ENCODE assay signal across 1 cellular context in the genomic region with DNA sequence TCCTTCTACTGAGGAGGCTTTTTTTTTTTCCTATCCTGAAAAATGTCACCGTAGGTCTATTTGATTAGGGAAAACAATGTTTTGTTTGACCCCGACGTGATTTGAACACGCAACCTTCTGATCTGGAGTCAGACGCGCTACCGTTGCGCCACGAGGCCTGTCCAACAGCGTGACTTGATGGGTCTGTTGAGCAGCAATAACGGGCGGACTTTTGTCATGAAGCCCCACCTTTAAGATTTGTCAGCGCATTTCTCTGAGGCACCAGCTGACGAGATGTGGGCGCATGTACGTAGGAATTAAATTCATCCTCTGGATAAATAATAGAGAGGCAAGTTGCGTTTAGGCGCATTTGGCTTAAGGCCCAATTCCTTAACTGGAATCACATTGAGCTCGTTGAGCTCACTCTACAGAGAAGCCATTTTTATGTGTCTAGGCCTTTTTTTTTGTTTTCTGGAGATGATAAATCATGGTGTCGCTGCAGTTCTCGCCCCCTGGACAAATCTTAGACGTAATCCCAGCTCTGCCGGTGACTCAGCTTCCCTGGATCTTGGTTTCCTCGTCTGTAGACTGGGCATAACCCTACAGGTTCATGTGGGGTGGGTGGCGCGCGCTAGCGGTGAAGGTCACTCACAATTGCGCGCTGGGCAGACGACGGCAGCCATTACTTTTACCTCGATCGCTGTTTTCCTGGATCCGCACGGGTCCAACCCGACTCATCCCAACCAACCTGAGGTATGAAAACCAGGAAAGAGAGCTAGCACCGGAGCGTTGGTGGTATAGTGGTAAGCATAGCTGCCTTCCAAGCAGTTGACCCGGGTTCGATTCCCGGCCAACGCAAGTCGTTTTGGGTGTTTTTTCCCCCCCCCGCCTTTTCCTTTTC.
A peak's percentile ranks its signal among the peaks of the same experiment; 100 is the strongest.
TF ChIP-seq lines count a peak whose summit lies in the region.

No MANE protein-coding gene starts in this region.

TF ChIP-seq in K562, 482 proteins besides CTCF, POLR2A, EP300 and RAD21 (continues in another document):
- TF ChIP-seq MYC (IDR thresholded peaks at IDR 0.05; ENCODE audit: low read depth, low read length) (peak; percentile 69), MYC (CRISPR knock-in tag; IDR thresholded peaks at IDR 0.05; ENCODE audit: borderline replicate concordance, low read depth) (no peak), POLR2H (tag; IDR thresholded peaks at IDR 0.05; ENCODE audit: low read depth) (peak; percentile 99), PHF8 (IDR thresholded peaks at IDR 0.05; ENCODE audit: borderline replicate concordance, low read length) (peak; percentile 11; the same call in 1 of the 2 replicates), FOXK2 (conservative IDR thresholded peaks at IDR 0.05 in 1 of 2, IDR thresholded peaks at IDR 0.05 in 1 of 2; ENCODE audit: low read depth in 2 of 2) (peak in 1 of 2 experiments; percentile 56; a peak in 2 of 4 replicates), RFX1 (IDR thresholded peaks at IDR 0.05) (no peak), CHD1 (IDR thresholded peaks at IDR 0.05; ENCODE audit: low read length) (peak; percentile 38), BHLHE40 (IDR thresholded peaks at IDR 0.05; ENCODE audit: low read length) (peak; percentile 31), ESRRA (IDR thresholded peaks at IDR 0.05; ENCODE audit: borderline replicate concordance, low read depth) (peak; percentile 77), ZNF717 (CRISPR knock-in tag; IDR thresholded peaks at IDR 0.05) (no peak), DNMT1 (IDR thresholded peaks at IDR 0.05) (no peak), NCOA2 (IDR thresholded peaks at IDR 0.05; ENCODE audit: partially characterized antibody in 2 of 2) (peak in 1 of 2 experiments; percentile 60), HDAC1 (IDR thresholded peaks at IDR 0.05) (peak in 1 of 2 experiments; percentile 81; a peak in 2 of 4 replicates), GATAD2A (IDR thresholded peaks at IDR 0.05) (no peak), NCOA1 (IDR thresholded peaks at IDR 0.05; ENCODE audit: low read depth) (no peak), HCFC1 (IDR thresholded peaks at IDR 0.05; ENCODE audit: low read depth, low read length) (0 out of 2 replicates have a peak, but pooled peaks have one; percentile 22), NFE2L1 (tag; IDR thresholded peaks at IDR 0.05; ENCODE audit: borderline replicate concordance, low read depth) (0 out of 2 replicates have a peak, but pooled peaks have one; percentile 21), TARDBP (IDR thresholded peaks at IDR 0.05) (peak; percentile 15; the same call in 1 of the 2 replicates), NRF1 (conservative IDR thresholded peaks at IDR 0.05 in 1 of 2, IDR thresholded peaks at IDR 0.05 in 1 of 2) (peak in 1 of 2 experiments; percentile 4; a peak in 1 of 4 replicates), MAFF (IDR thresholded peaks at IDR 0.05; ENCODE audit: low read length) (0 out of 2 replicates have a peak, but pooled peaks have one; percentile 5), POU5F1 (IDR thresholded peaks at IDR 0.05; ENCODE audit: borderline replicate concordance, low read depth, low read length, partially characterized antibody) (no peak), GTF2F1 (IDR thresholded peaks at IDR 0.05; ENCODE audit: low read depth, low read length) (0 out of 2 replicates have a peak, but pooled peaks have one; percentile 42), BRD4 (IDR thresholded peaks at IDR 0.05) (peak; percentile 25; the same call in 1 of the 2 replicates), BDP1 (IDR thresholded peaks at IDR 0.05; ENCODE audit: insufficient read depth, insufficient read length) (peak; percentile 65), TRIM24 (IDR thresholded peaks at IDR 0.05) (peak in 1 of 2 experiments; percentile 41; a peak in 2 of 4 replicates)
- TF ChIP-seq, protein P1, sequence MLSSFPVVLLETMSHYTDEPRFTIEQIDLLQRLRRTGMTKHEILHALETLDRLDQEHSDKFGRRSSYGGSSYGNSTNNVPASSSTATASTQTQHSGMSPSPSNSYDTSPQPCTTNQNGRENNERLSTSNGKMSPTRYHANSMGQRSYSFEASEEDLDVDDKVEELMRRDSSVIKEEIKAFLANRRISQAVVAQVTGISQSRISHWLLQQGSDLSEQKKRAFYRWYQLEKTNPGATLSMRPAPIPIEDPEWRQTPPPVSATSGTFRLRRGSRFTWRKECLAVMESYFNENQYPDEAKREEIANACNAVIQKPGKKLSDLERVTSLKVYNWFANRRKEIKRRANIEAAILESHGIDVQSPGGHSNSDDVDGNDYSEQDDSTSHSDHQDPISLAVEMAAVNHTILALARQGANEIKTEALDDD (IDR thresholded peaks at IDR 0.05): 0 out of 2 replicates have a peak, but pooled peaks have one; percentile 42
- TF ChIP-seq, protein P2, sequence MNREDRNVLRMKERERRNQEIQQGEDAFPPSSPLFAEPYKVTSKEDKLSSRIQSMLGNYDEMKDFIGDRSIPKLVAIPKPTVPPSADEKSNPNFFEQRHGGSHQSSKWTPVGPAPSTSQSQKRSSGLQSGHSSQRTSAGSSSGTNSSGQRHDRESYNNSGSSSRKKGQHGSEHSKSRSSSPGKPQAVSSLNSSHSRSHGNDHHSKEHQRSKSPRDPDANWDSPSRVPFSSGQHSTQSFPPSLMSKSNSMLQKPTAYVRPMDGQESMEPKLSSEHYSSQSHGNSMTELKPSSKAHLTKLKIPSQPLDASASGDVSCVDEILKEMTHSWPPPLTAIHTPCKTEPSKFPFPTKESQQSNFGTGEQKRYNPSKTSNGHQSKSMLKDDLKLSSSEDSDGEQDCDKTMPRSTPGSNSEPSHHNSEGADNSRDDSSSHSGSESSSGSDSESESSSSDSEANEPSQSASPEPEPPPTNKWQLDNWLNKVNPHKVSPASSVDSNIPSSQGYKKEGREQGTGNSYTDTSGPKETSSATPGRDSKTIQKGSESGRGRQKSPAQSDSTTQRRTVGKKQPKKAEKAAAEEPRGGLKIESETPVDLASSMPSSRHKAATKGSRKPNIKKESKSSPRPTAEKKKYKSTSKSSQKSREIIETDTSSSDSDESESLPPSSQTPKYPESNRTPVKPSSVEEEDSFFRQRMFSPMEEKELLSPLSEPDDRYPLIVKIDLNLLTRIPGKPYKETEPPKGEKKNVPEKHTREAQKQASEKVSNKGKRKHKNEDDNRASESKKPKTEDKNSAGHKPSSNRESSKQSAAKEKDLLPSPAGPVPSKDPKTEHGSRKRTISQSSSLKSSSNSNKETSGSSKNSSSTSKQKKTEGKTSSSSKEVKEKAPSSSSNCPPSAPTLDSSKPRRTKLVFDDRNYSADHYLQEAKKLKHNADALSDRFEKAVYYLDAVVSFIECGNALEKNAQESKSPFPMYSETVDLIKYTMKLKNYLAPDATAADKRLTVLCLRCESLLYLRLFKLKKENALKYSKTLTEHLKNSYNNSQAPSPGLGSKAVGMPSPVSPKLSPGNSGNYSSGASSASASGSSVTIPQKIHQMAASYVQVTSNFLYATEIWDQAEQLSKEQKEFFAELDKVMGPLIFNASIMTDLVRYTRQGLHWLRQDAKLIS (CRISPR knock-in tag; IDR thresholded peaks at IDR 0.05): no peak
- TF ChIP-seq, protein P3, sequence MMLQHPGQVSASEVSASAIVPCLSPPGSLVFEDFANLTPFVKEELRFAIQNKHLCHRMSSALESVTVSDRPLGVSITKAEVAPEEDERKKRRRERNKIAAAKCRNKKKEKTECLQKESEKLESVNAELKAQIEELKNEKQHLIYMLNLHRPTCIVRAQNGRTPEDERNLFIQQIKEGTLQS (IDR thresholded peaks at IDR 0.05): peak; percentile 65
- TF ChIP-seq, protein P3 (CRISPR knock-in tag; conservative IDR thresholded peaks at IDR 0.05): 0 out of 2 replicates have a peak, but pooled peaks have one; percentile 57
- TF ChIP-seq, protein P4, sequence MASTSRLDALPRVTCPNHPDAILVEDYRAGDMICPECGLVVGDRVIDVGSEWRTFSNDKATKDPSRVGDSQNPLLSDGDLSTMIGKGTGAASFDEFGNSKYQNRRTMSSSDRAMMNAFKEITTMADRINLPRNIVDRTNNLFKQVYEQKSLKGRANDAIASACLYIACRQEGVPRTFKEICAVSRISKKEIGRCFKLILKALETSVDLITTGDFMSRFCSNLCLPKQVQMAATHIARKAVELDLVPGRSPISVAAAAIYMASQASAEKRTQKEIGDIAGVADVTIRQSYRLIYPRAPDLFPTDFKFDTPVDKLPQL (IDR thresholded peaks at IDR 0.05; ENCODE audit: extremely low read depth, insufficient read length): no peak
- TF ChIP-seq, protein P5, sequence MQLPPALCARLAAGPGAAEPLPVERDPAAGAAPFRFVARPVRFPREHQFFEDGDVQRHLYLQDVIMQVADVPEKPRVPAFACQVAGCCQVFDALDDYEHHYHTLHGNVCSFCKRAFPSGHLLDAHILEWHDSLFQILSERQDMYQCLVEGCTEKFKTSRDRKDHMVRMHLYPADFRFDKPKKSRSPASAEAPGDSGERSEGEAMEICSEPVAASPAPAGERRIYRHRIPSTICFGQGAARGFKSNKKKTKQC (CRISPR knock-in tag; IDR thresholded peaks at IDR 0.05): peak; percentile 55; the same call in 1 of the 2 replicates
- TF ChIP-seq, protein P6, sequence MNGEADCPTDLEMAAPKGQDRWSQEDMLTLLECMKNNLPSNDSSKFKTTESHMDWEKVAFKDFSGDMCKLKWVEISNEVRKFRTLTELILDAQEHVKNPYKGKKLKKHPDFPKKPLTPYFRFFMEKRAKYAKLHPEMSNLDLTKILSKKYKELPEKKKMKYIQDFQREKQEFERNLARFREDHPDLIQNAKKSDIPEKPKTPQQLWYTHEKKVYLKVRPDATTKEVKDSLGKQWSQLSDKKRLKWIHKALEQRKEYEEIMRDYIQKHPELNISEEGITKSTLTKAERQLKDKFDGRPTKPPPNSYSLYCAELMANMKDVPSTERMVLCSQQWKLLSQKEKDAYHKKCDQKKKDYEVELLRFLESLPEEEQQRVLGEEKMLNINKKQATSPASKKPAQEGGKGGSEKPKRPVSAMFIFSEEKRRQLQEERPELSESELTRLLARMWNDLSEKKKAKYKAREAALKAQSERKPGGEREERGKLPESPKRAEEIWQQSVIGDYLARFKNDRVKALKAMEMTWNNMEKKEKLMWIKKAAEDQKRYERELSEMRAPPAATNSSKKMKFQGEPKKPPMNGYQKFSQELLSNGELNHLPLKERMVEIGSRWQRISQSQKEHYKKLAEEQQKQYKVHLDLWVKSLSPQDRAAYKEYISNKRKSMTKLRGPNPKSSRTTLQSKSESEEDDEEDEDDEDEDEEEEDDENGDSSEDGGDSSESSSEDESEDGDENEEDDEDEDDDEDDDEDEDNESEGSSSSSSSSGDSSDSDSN (IDR thresholded peaks at IDR 0.05; ENCODE audit: borderline replicate concordance in 1 of 2, low read depth in 2 of 2, low read length in 2 of 2): 0 out of 4 replicates have a peak, but pooled peaks of 1 of the 2 experiments have one; percentile 39
- TF ChIP-seq, protein P7, sequence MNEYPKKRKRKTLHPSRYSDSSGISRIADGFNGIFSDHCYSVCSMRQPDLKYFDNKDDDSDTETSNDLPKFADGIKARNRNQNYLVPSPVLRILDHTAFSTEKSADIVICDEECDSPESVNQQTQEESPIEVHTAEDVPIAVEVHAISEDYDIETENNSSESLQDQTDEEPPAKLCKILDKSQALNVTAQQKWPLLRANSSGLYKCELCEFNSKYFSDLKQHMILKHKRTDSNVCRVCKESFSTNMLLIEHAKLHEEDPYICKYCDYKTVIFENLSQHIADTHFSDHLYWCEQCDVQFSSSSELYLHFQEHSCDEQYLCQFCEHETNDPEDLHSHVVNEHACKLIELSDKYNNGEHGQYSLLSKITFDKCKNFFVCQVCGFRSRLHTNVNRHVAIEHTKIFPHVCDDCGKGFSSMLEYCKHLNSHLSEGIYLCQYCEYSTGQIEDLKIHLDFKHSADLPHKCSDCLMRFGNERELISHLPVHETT (CRISPR knock-in tag; conservative IDR thresholded peaks at IDR 0.05 in 1 of 2, IDR thresholded peaks at IDR 0.05 in 1 of 2): peak in 1 of 2 experiments; percentile 66; a peak in 2 of 4 replicates
- TF ChIP-seq, protein P8, sequence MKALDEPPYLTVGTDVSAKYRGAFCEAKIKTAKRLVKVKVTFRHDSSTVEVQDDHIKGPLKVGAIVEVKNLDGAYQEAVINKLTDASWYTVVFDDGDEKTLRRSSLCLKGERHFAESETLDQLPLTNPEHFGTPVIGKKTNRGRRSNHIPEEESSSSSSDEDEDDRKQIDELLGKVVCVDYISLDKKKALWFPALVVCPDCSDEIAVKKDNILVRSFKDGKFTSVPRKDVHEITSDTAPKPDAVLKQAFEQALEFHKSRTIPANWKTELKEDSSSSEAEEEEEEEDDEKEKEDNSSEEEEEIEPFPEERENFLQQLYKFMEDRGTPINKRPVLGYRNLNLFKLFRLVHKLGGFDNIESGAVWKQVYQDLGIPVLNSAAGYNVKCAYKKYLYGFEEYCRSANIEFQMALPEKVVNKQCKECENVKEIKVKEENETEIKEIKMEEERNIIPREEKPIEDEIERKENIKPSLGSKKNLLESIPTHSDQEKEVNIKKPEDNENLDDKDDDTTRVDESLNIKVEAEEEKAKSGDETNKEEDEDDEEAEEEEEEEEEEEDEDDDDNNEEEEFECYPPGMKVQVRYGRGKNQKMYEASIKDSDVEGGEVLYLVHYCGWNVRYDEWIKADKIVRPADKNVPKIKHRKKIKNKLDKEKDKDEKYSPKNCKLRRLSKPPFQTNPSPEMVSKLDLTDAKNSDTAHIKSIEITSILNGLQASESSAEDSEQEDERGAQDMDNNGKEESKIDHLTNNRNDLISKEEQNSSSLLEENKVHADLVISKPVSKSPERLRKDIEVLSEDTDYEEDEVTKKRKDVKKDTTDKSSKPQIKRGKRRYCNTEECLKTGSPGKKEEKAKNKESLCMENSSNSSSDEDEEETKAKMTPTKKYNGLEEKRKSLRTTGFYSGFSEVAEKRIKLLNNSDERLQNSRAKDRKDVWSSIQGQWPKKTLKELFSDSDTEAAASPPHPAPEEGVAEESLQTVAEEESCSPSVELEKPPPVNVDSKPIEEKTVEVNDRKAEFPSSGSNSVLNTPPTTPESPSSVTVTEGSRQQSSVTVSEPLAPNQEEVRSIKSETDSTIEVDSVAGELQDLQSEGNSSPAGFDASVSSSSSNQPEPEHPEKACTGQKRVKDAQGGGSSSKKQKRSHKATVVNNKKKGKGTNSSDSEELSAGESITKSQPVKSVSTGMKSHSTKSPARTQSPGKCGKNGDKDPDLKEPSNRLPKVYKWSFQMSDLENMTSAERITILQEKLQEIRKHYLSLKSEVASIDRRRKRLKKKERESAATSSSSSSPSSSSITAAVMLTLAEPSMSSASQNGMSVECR (CRISPR knock-in tag; IDR thresholded peaks at IDR 0.05): peak; percentile 70
- TF ChIP-seq, protein P9, sequence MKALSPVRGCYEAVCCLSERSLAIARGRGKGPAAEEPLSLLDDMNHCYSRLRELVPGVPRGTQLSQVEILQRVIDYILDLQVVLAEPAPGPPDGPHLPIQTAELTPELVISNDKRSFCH (CRISPR knock-in tag; IDR thresholded peaks at IDR 0.05): no peak
- TF ChIP-seq, protein P9 (tag; IDR thresholded peaks at IDR 0.05): peak; percentile 72; the same call in 1 of the 2 replicates
- TF ChIP-seq, protein P10, sequence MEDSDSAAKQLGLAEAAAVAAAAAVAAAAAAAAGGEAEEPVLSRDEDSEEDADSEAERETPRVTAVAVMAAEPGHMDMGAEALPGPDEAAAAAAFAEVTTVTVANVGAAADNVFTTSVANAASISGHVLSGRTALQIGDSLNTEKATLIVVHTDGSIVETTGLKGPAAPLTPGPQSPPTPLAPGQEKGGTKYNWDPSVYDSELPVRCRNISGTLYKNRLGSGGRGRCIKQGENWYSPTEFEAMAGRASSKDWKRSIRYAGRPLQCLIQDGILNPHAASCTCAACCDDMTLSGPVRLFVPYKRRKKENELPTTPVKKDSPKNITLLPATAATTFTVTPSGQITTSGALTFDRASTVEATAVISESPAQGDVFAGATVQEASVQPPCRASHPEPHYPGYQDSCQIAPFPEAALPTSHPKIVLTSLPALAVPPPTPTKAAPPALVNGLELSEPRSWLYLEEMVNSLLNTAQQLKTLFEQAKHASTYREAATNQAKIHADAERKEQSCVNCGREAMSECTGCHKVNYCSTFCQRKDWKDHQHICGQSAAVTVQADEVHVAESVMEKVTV (CRISPR knock-in tag; IDR thresholded peaks at IDR 0.05): no peak
